In genomic region chr5:170867825-170868224, GRCh38 we compare ENCODE assay signal across 28 cellular contexts.
"Had no signal": no experiment of that assay in that cellular context is flagged by ENCODE, and none has a peak within 500 bp of the region (broad histone marks: within the 10 kb centered on the region; RNA-seq: fewer than 3 reads in every experiment).

No MANE protein-coding gene starts in this region.

- DNase-seq: colonic mucosa; cortex of kidney; effector CD8-positive, alpha-beta T cell; effector memory CD8-positive, alpha-beta T cell; erythroblast; esophagus squamous epithelium; foreskin fibroblast; foreskin melanocyte; gastrocnemius medialis; glutamatergic neuron; head of caudate nucleus; heart right ventricle; hippocampal formation; left cardiac atrium; left lung; left ventricle myocardium superior; lower lobe of right lung; mesenchymal stem cell; mucosa of descending colon; naive B cell had no signal

- H3K9me3 ChIP-seq: colonic mucosa, gastrocnemius medialis, mucosa of descending colon had no signal

- H3K27me3 ChIP-seq: colonic mucosa had no signal

- H3K4me3 Mint-ChIP-seq: dendritic cell treated with granulocyte-macrophage colony-stimulating factor and Interleukin-4, amounts not matched to agents 40 ng/mL and 50 ng/mL, for 4 days; effector memory CD8-positive, alpha-beta T cell; endodermal cell; mesothelial cell of epicardium; naive B cell had no signal

- FAIRE-seq: endometrium, islet of Langerhans, keratinocyte had no signal

- H3K27ac Mint-ChIP-seq: dendritic cell treated with granulocyte-macrophage colony-stimulating factor and Interleukin-4, amounts not matched to agents 40 ng/mL and 50 ng/mL, for 4 days; effector memory CD8-positive, alpha-beta T cell; mesothelial cell of epicardium; naive B cell had no signal

- H3K36me3 ChIP-seq: colonic mucosa, esophagus squamous epithelium, gastrocnemius medialis, heart right ventricle, left lung, lower lobe of right lung had no signal

- ATAC-seq: effector memory CD8-positive, alpha-beta T cell; esophagus mucosa; gastrocnemius medialis; heart right ventricle; left cardiac atrium; left lung; left ventricle myocardium superior; lower lobe of right lung; mucosa of descending colon had no signal

- H3K4me1 ChIP-seq: colonic mucosa, gastrocnemius medialis, lower lobe of right lung had no signal

- H3K27ac ChIP-seq: colonic mucosa, epithelial cell of prostate, esophagus squamous epithelium, gastrocnemius medialis, heart right ventricle, left lung, lower lobe of right lung had no signal

- H3K4me3 ChIP-seq: colonic mucosa, esophagus squamous epithelium, gastrocnemius medialis, heart right ventricle, left lung, lower lobe of right lung, mucosa of descending colon had no signal
